In the genomic region with DNA sequence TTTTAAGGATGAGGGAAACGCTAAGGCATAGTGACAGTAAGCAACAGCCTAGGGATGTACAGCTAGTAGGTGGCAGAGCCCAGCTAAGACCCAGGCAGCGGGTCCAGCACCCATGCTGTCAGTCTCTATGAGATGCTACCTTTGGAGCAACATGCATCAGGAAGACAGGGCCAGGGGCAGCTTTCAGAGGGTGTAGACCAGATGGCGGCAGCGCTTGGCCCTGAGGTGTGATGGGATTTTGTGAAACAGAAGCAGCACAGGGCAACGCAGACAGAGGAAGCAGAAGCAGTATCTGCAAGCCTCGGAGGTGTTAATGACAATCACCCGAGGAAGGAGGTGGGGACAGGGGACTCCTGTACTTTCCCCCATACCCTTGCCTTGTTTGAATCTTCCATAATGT, we compare ENCODE assay signal across 13 cellular contexts.
"Had no signal": no experiment of that assay in that cellular context is flagged by ENCODE, and none has a peak within 500 bp of the region (broad histone marks: within the 10 kb centered on the region; RNA-seq: fewer than 3 reads in every experiment).

No MANE protein-coding gene starts in this region.

- H3K36me3 Mint-ChIP-seq: activated CD8-positive, alpha-beta memory T cell treated with anti-CD3 and anti-CD28 coated beads, Interleukin-2, amount 10 ng/mL, durations not matched to agents 7 days and 5 days; activated naive CD8-positive, alpha-beta T cell; stimulated activated effector memory CD8-positive, alpha-beta T cell treated with anti-CD3 and anti-CD28 coated beads, Interleukin-12 subunit alpha, Interleukin-12 subunit beta, amount 100 ng/mL, for 72 hours; type B pancreatic cell had no signal

- ATAC-seq: activated CD8-positive, alpha-beta memory T cell treated with anti-CD3 and anti-CD28 coated beads, Interleukin-2, amount 10 ng/mL, durations not matched to agents 7 days and 5 days; activated T-cell treated with anti-CD3 and anti-CD28 coated beads, Interleukin-2, amount 50 U/mL, for 4 hours; stimulated activated effector memory CD8-positive, alpha-beta T cell treated with anti-CD3 and anti-CD28 coated beads, Interleukin-12 subunit alpha, Interleukin-12 subunit beta, amount 100 ng/mL, for 72 hours had no signal

- H2AFZ ChIP-seq: parathyroid adenoma had no signal

- H3K4me2 ChIP-seq: smooth muscle cell had no signal

- H3K36me3 ChIP-seq: left ventricle myocardium inferior had no signal

- H3K4me3 ChIP-seq: left ventricle myocardium inferior, smooth muscle cell had no signal

- H3K27ac ChIP-seq: left ventricle myocardium inferior, parathyroid adenoma had no signal

- H3K4me3 Mint-ChIP-seq: activated CD8-positive, alpha-beta memory T cell treated with anti-CD3 and anti-CD28 coated beads, Interleukin-2, amount 10 ng/mL, durations not matched to agents 7 days and 5 days; activated naive CD8-positive, alpha-beta T cell; activated T-cell treated with anti-CD3 and anti-CD28 coated beads, Interleukin-2, amount 50 U/mL, for 4 hours; stimulated activated effector memory CD8-positive, alpha-beta T cell treated with anti-CD3 and anti-CD28 coated beads, Interleukin-12 subunit alpha, Interleukin-12 subunit beta, amount 100 ng/mL, for 72 hours; type B pancreatic cell had no signal

- H3K27me3 Mint-ChIP-seq: activated naive CD8-positive, alpha-beta T cell; type B pancreatic cell had no signal

- H3K27ac Mint-ChIP-seq: activated CD8-positive, alpha-beta memory T cell treated with anti-CD3 and anti-CD28 coated beads, Interleukin-2, amount 10 ng/mL, durations not matched to agents 7 days and 5 days; activated naive CD8-positive, alpha-beta T cell; stimulated activated effector memory CD8-positive, alpha-beta T cell treated with anti-CD3 and anti-CD28 coated beads, Interleukin-12 subunit alpha, Interleukin-12 subunit beta, amount 100 ng/mL, for 72 hours; type B pancreatic cell had no signal

- H3K4me1 Mint-ChIP-seq: activated CD8-positive, alpha-beta memory T cell treated with anti-CD3 and anti-CD28 coated beads, Interleukin-2, amount 10 ng/mL, durations not matched to agents 7 days and 5 days; stimulated activated effector memory CD8-positive, alpha-beta T cell treated with anti-CD3 and anti-CD28 coated beads, Interleukin-12 subunit alpha, Interleukin-12 subunit beta, amount 100 ng/mL, for 72 hours had no signal

- H3K9ac ChIP-seq: parathyroid adenoma had no signal

- H3K4me1 ChIP-seq: left ventricle myocardium inferior, parathyroid adenoma had no signal

- H3K9me3 Mint-ChIP-seq: activated T-cell treated with anti-CD3 and anti-CD28 coated beads, Interleukin-2, amount 50 U/mL, for 4 hours; stimulated activated effector memory CD8-positive, alpha-beta T cell treated with anti-CD3 and anti-CD28 coated beads, Interleukin-12 subunit alpha, Interleukin-12 subunit beta, amount 100 ng/mL, for 72 hours; type B pancreatic cell had no signal

- H3K9me3 ChIP-seq: left ventricle myocardium inferior had no signal

- H3K79me2 ChIP-seq: parathyroid adenoma had no signal

- DNase-seq: activated CD4-positive, alpha-beta T cell treated with anti-CD3 and anti-CD28 coated beads, Interleukin-2, amount 50 U/mL, for 4 hours; activated CD4-positive, CD25-positive, alpha-beta regulatory T cell treated with anti-CD3 and anti-CD28 coated beads, Interleukin-2, amount 50 U/mL, for 72 hours; activated CD8-positive, alpha-beta memory T cell treated with anti-CD3 and anti-CD28 coated beads, Interleukin-2, amount 10 ng/mL, durations not matched to agents 7 days and 5 days; activated gamma-delta T cell; activated T-cell treated with anti-CD3 and anti-CD28 coated beads, Interleukin-2, amount 50 U/mL, for 4 hours; left ventricle myocardium inferior; midbrain; retina had no signal
